In genomic region chr15:65286704-65287514, GRCh38 we compare ENCODE assay signal across 8 cellular contexts. TPM values are rescaled to one million over a fixed set of nuclear protein-coding genes. Genes with fewer than 3 reads are reported as not detected.
DNase-seq lines count a peak whose midpoint lies in the region; ATAC-seq and TF ChIP-seq lines count a peak whose summit lies in the region.

A gene with protein sequence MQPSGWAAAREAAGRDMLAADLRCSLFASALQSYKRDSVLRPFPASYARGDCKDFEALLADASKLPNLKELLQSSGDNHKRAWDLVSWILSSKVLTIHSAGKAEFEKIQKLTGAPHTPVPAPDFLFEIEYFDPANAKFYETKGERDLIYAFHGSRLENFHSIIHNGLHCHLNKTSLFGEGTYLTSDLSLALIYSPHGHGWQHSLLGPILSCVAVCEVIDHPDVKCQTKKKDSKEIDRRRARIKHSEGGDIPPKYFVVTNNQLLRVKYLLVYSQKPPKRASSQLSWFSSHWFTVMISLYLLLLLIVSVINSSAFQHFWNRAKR (minus strand): TSS chr15:65286883. CDS start chr15:65286426, 457 bp downstream.

- H3K36me3 ChIP-seq in HCT116 (ENCODE audit: control insufficient read depth in 1 of 2, insufficient read depth in 2 of 2, low read length in 2 of 2), result no peaks in the 10 kb centered on the region
- H3K36me3 ChIP-seq in MM.1S (replicated peaks; ENCODE audit: insufficient read depth, low read length), result no peaks in the 10 kb centered on the region
- H3K36me3 ChIP-seq in neuronal stem cell (replicated peaks in 1 of 2; ENCODE audit: control insufficient read depth in 2 of 2, insufficient read depth in 2 of 2, low read length in 2 of 2), result peaks cover 2 to 9% of the 10 kb centered on the region in 2 donors

- POLR2A ChIA-PET in HCT116 (lab: Charles Lee), result interaction anchor here (0.5 to 2.7 kb wide), 9 partner anchors 8 to 461 kb away, joined by 3 to 46 read pairs (median 6); partner anchors contain the start of genes CLPX, RNU5A-1 and RNU5B-1

- H3K79me2 ChIP-seq in HCT116 (ENCODE audit: insufficient read depth, low read length) (no peaks in the 10 kb centered on the region), MM.1S (ENCODE audit: low read length) (peaks cover 7% of the 10 kb centered on the region)

- CTCF ChIA-PET in HCT116 (lab: Charles Lee), result interaction anchor here (0.7 to 1.7 kb wide), 4 partner anchors 16 to 253 kb away, joined by 3 read pairs; no protein-coding TSS in a partner anchor

- no peaks in the 10 kb centered on the region for H3K27me3 ChIP-seq in HCT116 (ENCODE audit: insufficient read depth, low read length)
- H3K27me3 ChIP-seq in MM.1S (replicated peaks; ENCODE audit: insufficient read depth, low read length), result no peaks in the 10 kb centered on the region
- H3K27me3 ChIP-seq in foreskin keratinocyte, result no peaks in the 10 kb centered on the region
- H3K27me3 ChIP-seq in neuronal stem cell (ENCODE audit: control insufficient read depth in 3 of 3, insufficient read depth in 3 of 3, low read depth in 1 of 3, low read length in 3 of 3), result no peaks in the 10 kb centered on the region

- H2BK120ac ChIP-seq in neuronal stem cell (ENCODE audit: low read depth, low read length), result no peak within 1 kb of the TSS

- no peak within 1 kb of the TSS for H4K8ac ChIP-seq in neuronal stem cell (ENCODE audit: low read depth, low read length)

- 0 out of 2 replicates have a peak, but pooled peaks cover 3% of the 10 kb centered on the region for H3F3A ChIP-seq in MM.1S (ENCODE audit: insufficient read depth, low read length)

- peak within 1 kb of the TSS; percentile 58 for H3K23ac ChIP-seq in neuronal stem cell (ENCODE audit: low read depth, low read length, poor library complexity)

- H3K9me3 ChIP-seq in HCT116 (ENCODE audit: control insufficient read depth in 1 of 2, insufficient read depth in 1 of 2, low read depth in 1 of 2, low read length in 2 of 2), result no peaks in the 10 kb centered on the region
- H3K9me3 ChIP-seq in MM.1S (replicated peaks; ENCODE audit: insufficient read depth, low read length), result no peaks in the 10 kb centered on the region
- H3K9me3 ChIP-seq in neuronal stem cell (replicated peaks in 1 of 2; ENCODE audit: control insufficient read depth in 2 of 2, insufficient read depth in 1 of 2, low read depth in 1 of 2, low read length in 2 of 2), result no peaks in the 10 kb centered on the region

- WGBS in neuronal stem cell (ENCODE audit: extremely low coverage in 2 of 2, insufficient read length in 2 of 2, insufficient replicate concordance in 1 of 2), 2 donors, result no CpG with 5 or more reads among the region's 62 CpGs

- H3K79me1 ChIP-seq in neuronal stem cell (ENCODE audit: low read depth, low read length), result no peaks in the 10 kb centered on the region

- H2AFZ ChIP-seq in HCT116 (ENCODE audit: low read depth, low read length, poor library complexity, severe bottlenecking) (peak within 1 kb of the TSS; percentile 44), MM.1S (ENCODE audit: low read length) (peak within 1 kb of the TSS; percentile 98), neuronal stem cell (ENCODE audit: low read length) (peak within 1 kb of the TSS; percentile 90)

- peak within 1 kb of the TSS; percentile 73 for H3K27ac ChIP-seq in HCT116 (ENCODE audit: low read depth, low read length)
- H3K27ac ChIP-seq in MM.1S (ENCODE audit: low read length), result peak within 1 kb of the TSS; percentile 57; the same call in 1 of the 2 replicates
- no peak within 1 kb of the TSS for H3K27ac ChIP-seq in foreskin keratinocyte
- H3K27ac ChIP-seq in neuronal stem cell (replicated peaks; ENCODE audit: low read length), result peak within 1 kb of the TSS; percentile 83
- H3K27ac ChIP-seq in substantia nigra (ENCODE audit: low read depth, low read length, poor library complexity, severe bottlenecking), result peak within 1 kb of the TSS; percentile 95

- H4K91ac ChIP-seq in neuronal stem cell (ENCODE audit: low read depth, low read length, poor library complexity), result no peak within 1 kb of the TSS

- H3K4me2 ChIP-seq in HCT116 (ENCODE audit: low read length) (peak within 1 kb of the TSS; percentile 91), MM.1S (ENCODE audit: low read depth, low read length) (peak within 1 kb of the TSS; percentile 99), neuronal stem cell (ENCODE audit: insufficient read depth, low read length, poor library complexity, severe bottlenecking) (peak within 1 kb of the TSS; percentile 85)

- DNase-seq in GM04504 (ENCODE audit: low read depth), result peak; percentile 46
- DNase-seq in HCT116 (ENCODE audit: low read depth, low spot score), result peak; percentile 73
- peak; percentile 92 for DNase-seq in MM.1S
- peak; percentile 85 for DNase-seq in SIG-M5 treated with dmso at 0.1 percent for 504 hours (lab: John Stamatoyannopoulos, UW; ENCODE audit: unreplicated experiment)
- DNase-seq in activated gamma-delta T cell (lab: John Stamatoyannopoulos, UW), result peak; percentile 93
- peak; percentile 37 to 65 for DNase-seq in foreskin keratinocyte
- peak; percentile 86 for DNase-seq in neuronal stem cell (ENCODE audit: low spot score)
- peak; percentile 52 to 96 (median 81) for DNase-seq in substantia nigra (lab: John Stamatoyannopoulos, UW)

- H2BK12ac ChIP-seq in neuronal stem cell (ENCODE audit: low read length), result no peak within 1 kb of the TSS

- peak within 1 kb of the TSS; percentile 12 for H2BK15ac ChIP-seq in neuronal stem cell (ENCODE audit: low read length)

- BruUV-seq in HCT116 (replicated peaks; lab: Mats Ljungman, UMichigan), result TSS peak; percentile 78

- TF ChIP-seq POLR2A in HCT116 (IDR thresholded peaks at IDR 0.05; ENCODE audit: borderline replicate concordance, extremely low read depth, insufficient read depth, insufficient read length), result peak; percentile 16

- TF ChIP-seq CTCF in HCT116 (IDR thresholded peaks at IDR 0.05 in 2 of 3, conservative IDR thresholded peaks at IDR 0.05 in 1 of 3; ENCODE audit: borderline replicate concordance in 1 of 3, insufficient read depth in 1 of 3, low read depth in 2 of 3, low read length in 2 of 3) (peak in 1 of 3 experiments; percentile 35; a peak in 3 of 6 replicates), MM.1S (IDR thresholded peaks at IDR 0.05; ENCODE audit: low read length) (peak; percentile 26), foreskin keratinocyte (conservative IDR thresholded peaks at IDR 0.05) (peak; percentile 68)

- H3K4ac ChIP-seq in neuronal stem cell (ENCODE audit: low read length), result no peak within 1 kb of the TSS

- intact Hi-C loops in HCT116 (cut with micrococcal nuclease), result no loop called here

- no peak within 1 kb of the TSS for H3K14ac ChIP-seq in neuronal stem cell (ENCODE audit: low read length)

- H4K20me1 ChIP-seq in HCT116 (ENCODE audit: insufficient read depth) (no peaks in the 10 kb centered on the region), MM.1S (ENCODE audit: insufficient read depth, low read length) (no peaks in the 10 kb centered on the region)

- RAD21 ChIA-PET in HCT116 (lab: Charles Lee; ENCODE audit: low non-redundant PET in 1 of 2, low total read pairs in 2 of 2, uncharacterized antibody in 2 of 2, unreplicated experiment in 2 of 2), result interaction anchor here in 1 of 2 experiments (0.5 to 0.7 kb wide), 2 partner anchors 8 to 26 kb away, joined by 3 to 4 read pairs; no protein-coding TSS in a partner anchor

- H2BK5ac ChIP-seq in neuronal stem cell (ENCODE audit: low read length), result peak within 1 kb of the TSS; percentile 76

- peak within 1 kb of the TSS; percentile 64 to 87 for H3K4me3 ChIP-seq in HCT116 (replicated peaks in 1 of 2; ENCODE audit: low read depth in 1 of 2, low read length in 2 of 2)
- peak within 1 kb of the TSS; percentile 82 for H3K4me3 ChIP-seq in MM.1S (ENCODE audit: low read length)
- peak within 1 kb of the TSS; percentile 58 to 81 for H3K4me3 ChIP-seq in neuronal stem cell (ENCODE audit: low read length in 2 of 2)

- TF ChIP-seq RAD21 in HCT116 (IDR thresholded peaks at IDR 0.05; ENCODE audit: low read depth), result no peak

- H3K18ac ChIP-seq in neuronal stem cell (ENCODE audit: low read length), result peak within 1 kb of the TSS; percentile 94

- H2AK5ac ChIP-seq in neuronal stem cell (ENCODE audit: low read depth, low read length), result no peak within 1 kb of the TSS

- H3K4me1 ChIP-seq in HCT116 (ENCODE audit: control insufficient read depth in 1 of 2, insufficient read depth in 2 of 2, low read length in 2 of 2), result peaks cover 11 to 20% of the 10 kb centered on the region in 2 experiments
- H3K4me1 ChIP-seq in MM.1S (ENCODE audit: low read length), result peaks cover 11% of the 10 kb centered on the region
- no peaks in the 10 kb centered on the region for H3K4me1 ChIP-seq in foreskin keratinocyte
- peaks cover 8 to 13% of the 10 kb centered on the region in 2 donors for H3K4me1 ChIP-seq in neuronal stem cell (ENCODE audit: control insufficient read depth in 2 of 2, insufficient read depth in 1 of 2, low read depth in 1 of 2, low read length in 2 of 2)

- ATAC-seq in HCT116 (peak; percentile 96), foreskin keratinocyte (peak; percentile 92)

- H3K9me2 ChIP-seq in HCT116 (ENCODE audit: insufficient read depth) (no peaks in the 10 kb centered on the region), MM.1S (replicated peaks; ENCODE audit: insufficient read depth, low read length) (no peaks in the 10 kb centered on the region)

- H3K9ac ChIP-seq in HCT116 (ENCODE audit: low read length), result peak within 1 kb of the TSS; percentile 76
- peak within 1 kb of the TSS; percentile 81 for H3K9ac ChIP-seq in MM.1S (ENCODE audit: low read length)
- H3K9ac ChIP-seq in neuronal stem cell (ENCODE audit: low read depth, low read length, poor library complexity), result peak within 1 kb of the TSS; percentile 94

TF ChIP-seq in HCT116, 20 proteins besides CTCF, POLR2A, EP300 and RAD21:
- peak; percentile 87 for TF ChIP-seq POLR2AphosphoS5 (IDR thresholded peaks at IDR 0.05; ENCODE audit: low read depth, low read length)
- peak; percentile 67 for TF ChIP-seq MAX (IDR thresholded peaks at IDR 0.05)
- TF ChIP-seq CBX3 (IDR thresholded peaks at IDR 0.05; ENCODE audit: low read depth), result 0 out of 2 replicates have a peak, but pooled peaks have one; percentile 34
- TF ChIP-seq ZFX (IDR thresholded peaks at IDR 0.05), result peak; percentile 87
- no peak for TF ChIP-seq TCF7L2 (IDR thresholded peaks at IDR 0.05; ENCODE audit: borderline replicate concordance, extremely low read depth, insufficient read depth, insufficient read length)

RNA-seq across cellular contexts. Expression of the gene that starts here (rescaled TPM):
- total RNA-seq in HCT116 (2021; ENCODE audit: unreplicated experiment) (9.7 TPM), foreskin keratinocyte (3.6 and 4.4 TPM in 2 replicates)
- polyA plus RNA-seq in HCT116 (2012), result 6.4 and 8.4 TPM in 2 replicates
- 3.1 and 3.2 TPM in 2 replicates for polyA plus RNA-seq in foreskin keratinocyte
- 11.4 TPM for polyA plus RNA-seq in neuronal stem cell (2013, experiment 1 of 2)
- 12.0 TPM for polyA plus RNA-seq in neuronal stem cell (2013, experiment 2 of 2)

Comparison
In these comparisons a context has a peak if more than half of its experiments do, and no peak if none do; other contexts are left out.
1. H2AFZ ChIP-seq: peak in every context shown above with its lines; median percentile 98 in MM.1S; 90 in neuronal stem cell; 44 in HCT116.